Comparison of ENCODE assay signal across 16 cellular contexts in the genomic region with DNA sequence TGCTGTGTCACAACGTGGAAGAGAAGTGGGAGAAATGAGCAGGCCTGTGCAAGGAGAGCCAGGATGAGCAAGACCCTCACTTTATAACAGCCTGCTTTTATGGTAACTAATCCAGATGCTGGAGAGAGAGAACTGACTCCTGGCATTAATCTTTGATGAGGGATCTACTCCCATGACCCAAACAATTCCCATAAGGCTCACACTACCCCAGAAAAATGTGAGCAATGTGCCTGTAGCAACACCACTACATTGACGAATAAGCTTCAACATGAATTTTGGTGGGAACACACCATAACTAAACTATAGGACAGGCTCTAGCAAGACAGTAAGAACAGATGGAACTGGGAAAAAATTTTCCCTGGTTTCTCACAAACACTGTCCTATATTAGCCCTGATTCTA.
A peak's percentile ranks its signal among the peaks of the same experiment; 100 is the strongest.
DNase-seq lines count a peak whose midpoint lies in the region; ATAC-seq lines count a peak whose summit lies in the region.
"Had no signal": no experiment of that assay in that cellular context is flagged by ENCODE, and none has a peak within 500 bp of the region (broad histone marks: within the 10 kb centered on the region; RNA-seq: fewer than 3 reads in every experiment).

No MANE protein-coding gene starts in this region.

- peaks cover 15% of the 10 kb centered on the region for H3K4me1 Mint-ChIP-seq in central memory CD8-positive, alpha-beta T cell
- H3K4me1 Mint-ChIP-seq in activated naive CD8-positive, alpha-beta T cell treated with anti-CD3 and anti-CD28 coated beads for 36 hours: peaks cover 28% of the 10 kb centered on the region

- H3K27ac Mint-ChIP-seq in central memory CD8-positive, alpha-beta T cell (ENCODE audit: low read depth): peak overlapping the region; percentile 57
- no peak overlapping the region for H3K27ac Mint-ChIP-seq in activated naive CD8-positive, alpha-beta T cell treated with anti-CD3 and anti-CD28 coated beads for 36 hours

- H3K36me3 Mint-ChIP-seq in central memory CD8-positive, alpha-beta T cell (ENCODE audit: insufficient read depth): no peaks in the 10 kb centered on the region
- H3K36me3 Mint-ChIP-seq in activated naive CD8-positive, alpha-beta T cell treated with anti-CD3 and anti-CD28 coated beads for 36 hours: no peaks in the 10 kb centered on the region
- H3K36me3 Mint-ChIP-seq: CD4-positive, alpha-beta memory T cell had no signal

- ATAC-seq in central memory CD8-positive, alpha-beta T cell (replicated peaks; ENCODE audit: extremely low read depth, poor library complexity, severe bottlenecking): no peak
- ATAC-seq: GM12878 had no signal

- H3K4me3 Mint-ChIP-seq in central memory CD8-positive, alpha-beta T cell: no peak overlapping the region
- H3K4me3 Mint-ChIP-seq in activated naive CD8-positive, alpha-beta T cell treated with anti-CD3 and anti-CD28 coated beads for 36 hours: no peak overlapping the region
- H3K4me3 Mint-ChIP-seq: CD4-positive, alpha-beta memory T cell had no signal

- no peaks in the 10 kb centered on the region for H3K9me3 Mint-ChIP-seq in central memory CD8-positive, alpha-beta T cell
- no peaks in the 10 kb centered on the region for H3K9me3 Mint-ChIP-seq in activated naive CD8-positive, alpha-beta T cell treated with anti-CD3 and anti-CD28 coated beads for 36 hours
- H3K9me3 Mint-ChIP-seq: CD4-positive, alpha-beta memory T cell had no signal

- DNase-seq in EH (ENCODE audit: low read depth) (peak; percentile 32), fibroblast of peridontal ligament (ENCODE audit: extremely low read depth) (peak; percentile 40), AG20443 (ENCODE audit: low spot score) (no peak), NOMO-1 treated with DMSO at 0.1 percent for 48 hours (lab: John Stamatoyannopoulos, UW; ENCODE audit: unreplicated experiment) (no peak)
- DNase-seq in central memory CD8-positive, alpha-beta T cell (ENCODE audit: low spot score in 2 of 2): no peak
- no peak for DNase-seq in activated CD8-positive, alpha-beta memory T cell treated with anti-CD3 and anti-CD28 coated beads, Interleukin-2, amount 50 U/mL, for 48 hours
- no peak for DNase-seq in activated naive CD8-positive, alpha-beta T cell treated with anti-CD3 and anti-CD28 coated beads for 36 hours
- DNase-seq: C1 segment of cervical spinal cord; Calu3; CD4-positive, alpha-beta memory T cell; COR-L47; DMS53; DMS79 treated with DMSO at 0.1 percent for 48 hours; H7; HCEC 1CT had no signal

- H3K27me3 Mint-ChIP-seq in central memory CD8-positive, alpha-beta T cell: no peaks in the 10 kb centered on the region
- H3K27me3 Mint-ChIP-seq in activated naive CD8-positive, alpha-beta T cell treated with anti-CD3 and anti-CD28 coated beads for 36 hours: no peaks in the 10 kb centered on the region

Comparison
In these comparisons a context has a peak if more than half of its experiments do, and no peak if none do; other contexts are left out.
1. DNase-seq: peak in EH (single experiment) and fibroblast of peridontal ligament (single experiment); none in central memory CD8-positive, alpha-beta T cell (0 of 2), AG20443 (single experiment), NOMO-1 treated with DMSO at 0.1 percent for 48 hours (single experiment), activated CD8-positive, alpha-beta memory T cell treated with anti-CD3 and anti-CD28 coated beads, Interleukin-2, amount 50 U/mL, for 48 hours (single experiment) and activated naive CD8-positive, alpha-beta T cell treated with anti-CD3 and anti-CD28 coated beads for 36 hours (single experiment).